In the genomic region with DNA sequence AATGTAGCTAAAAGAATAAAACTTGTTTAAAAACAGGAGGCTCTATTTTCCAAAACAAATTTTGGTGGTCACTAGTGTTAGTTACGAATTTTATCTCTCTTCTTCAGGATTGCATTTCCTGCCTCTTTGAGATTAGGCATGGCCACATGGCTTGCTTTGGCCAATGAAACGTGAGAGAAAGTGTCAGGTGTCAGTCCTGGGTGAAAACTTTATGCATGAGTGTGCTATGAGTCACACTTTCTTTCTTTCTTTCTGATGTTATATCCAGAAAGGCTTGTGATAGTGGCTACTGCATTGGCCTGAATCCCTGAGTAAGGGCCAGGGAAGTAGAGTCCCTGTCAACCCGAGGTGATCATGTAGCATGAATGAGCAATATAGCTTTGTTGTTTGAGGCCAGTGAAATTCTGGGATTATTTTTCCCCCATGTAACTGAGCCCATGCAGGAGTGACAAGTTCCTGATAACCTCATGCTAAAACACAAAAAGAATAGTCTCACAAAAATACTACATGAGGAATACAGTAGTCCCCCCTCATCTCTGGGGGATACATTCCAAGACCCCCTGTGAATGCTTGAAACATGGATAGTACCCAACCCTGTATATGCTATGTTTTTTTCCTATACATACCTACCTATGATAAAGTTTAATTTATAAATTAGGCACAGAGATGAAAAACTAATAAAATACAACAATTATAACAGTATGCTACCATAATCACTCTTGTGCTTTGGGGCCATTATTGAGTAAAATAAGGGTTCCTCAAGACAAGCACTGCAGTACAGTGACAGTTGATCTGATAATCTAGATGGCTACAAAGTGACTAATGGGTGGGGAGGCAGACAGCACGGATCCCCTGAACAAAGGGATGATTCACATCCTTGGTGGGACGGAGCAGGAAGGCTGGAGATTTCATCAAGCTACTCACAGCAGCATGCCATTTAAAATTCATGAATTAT, we compare ENCODE assay signal across 9 cellular contexts.
DNase-seq lines count a peak whose midpoint lies in the region; ATAC-seq and TF ChIP-seq lines count a peak whose summit lies in the region.
"Had no signal": no experiment of that assay in that cellular context is flagged by ENCODE, and none has a peak within 500 bp of the region (broad histone marks: within the 10 kb centered on the region; RNA-seq: fewer than 3 reads in every experiment).

No MANE protein-coding gene starts in this region.

- intact Hi-C loops in PC-3 (cut with micrococcal nuclease) (loop anchor here (1.0 kb wide), 1 partner anchor 8 kb away; no protein-coding TSS in a partner anchor), colonic mucosa (cut with DNase I) (no loop called here)

- peaks cover 4% of the 10 kb centered on the region for H3K36me3 Mint-ChIP-seq in endodermal cell (ENCODE audit: low read depth)

- H3K4me3 Mint-ChIP-seq in endodermal cell, result no peak overlapping the region
- H3K4me3 Mint-ChIP-seq: activated naive CD8-positive, alpha-beta T cell treated with anti-CD3 and anti-CD28 coated beads, Interleukin-2, amount 10 ng/mL, durations not matched to agents 7 days and 5 days had no signal

- H4K20me1 ChIP-seq in PC-3 (ENCODE audit: low read length), result no peaks in the 10 kb centered on the region

- DNase-seq in activated naive CD4-positive, alpha-beta T cell treated with Interleukin-2 at 50 U/mL for 16 hours, result peak; percentile 25
- no peak for DNase-seq in activated naive CD4-positive, alpha-beta T cell (lab: John Stamatoyannopoulos, UW)
- peak; percentile 96 for DNase-seq in PC-3
- DNase-seq in endodermal cell, result peak; percentile 62
- peak; percentile 42 for DNase-seq in stimulated activated CD8-positive, alpha-beta memory T cell treated with anti-CD3 and anti-CD28 coated beads, Interleukin-4, amount 100 ng/mL, for 48 hours
- no peak for DNase-seq in colonic mucosa
- no peak for DNase-seq in left lobe of liver (ENCODE audit: low spot score)
- DNase-seq: activated naive CD8-positive, alpha-beta T cell treated with anti-CD3 and anti-CD28 coated beads, Interleukin-2, amount 10 ng/mL, durations not matched to agents 7 days and 5 days had no signal

- no peak overlapping the region for H3K27ac Mint-ChIP-seq in endodermal cell
- H3K27ac Mint-ChIP-seq: activated naive CD8-positive, alpha-beta T cell treated with anti-CD3 and anti-CD28 coated beads, Interleukin-2, amount 10 ng/mL, durations not matched to agents 7 days and 5 days had no signal

- TSS peak; percentile 88 for BruUV-seq in PC-3 (replicated peaks; lab: Mats Ljungman, UMichigan)

- ATAC-seq in HG02981 (IDR thresholded peaks at IDR 0.05; ENCODE audit: unreplicated experiment), result peak; percentile 76
- peak; percentile 95 for ATAC-seq in PC-3
- ATAC-seq in left lobe of liver, result no peak

- CTCF ChIA-PET in PC-3 (lab: Charles Lee), result interaction anchor here (0.6 kb wide), 1 partner anchor 111 kb away, joined by 3 read pairs; no protein-coding TSS in a partner anchor

- H3K4me1 Mint-ChIP-seq in endodermal cell, result peaks cover 6% of the 10 kb centered on the region

- peak overlapping the region; percentile 77 for H3K4me2 ChIP-seq in PC-3 (ENCODE audit: low read length)

- H3K9me3 Mint-ChIP-seq in endodermal cell, result peaks cover 6% of the 10 kb centered on the region

- 73 to 81% methylated on average over 2 to 5 of the region's 5 CpGs for WGBS in endodermal cell (ENCODE audit: insufficient coverage in 1 of 2, insufficient read length in 1 of 2), 2 experiments

- H3K36me3 ChIP-seq in PC-3 (ENCODE audit: low read depth, low read length) (no peaks in the 10 kb centered on the region), endodermal cell (ENCODE audit: control insufficient read depth, insufficient read depth, low read length) (no peaks in the 10 kb centered on the region), colonic mucosa (no peaks in the 10 kb centered on the region)

- peak overlapping the region; percentile 96 for H3K27ac ChIP-seq in PC-3 (ENCODE audit: low read length)
- no peak overlapping the region for H3K27ac ChIP-seq in endodermal cell (ENCODE audit: low read depth, low read length)
- H3K27ac ChIP-seq in colonic mucosa, result no peak overlapping the region

- no peaks in the 10 kb centered on the region for H3K9me2 ChIP-seq in PC-3 (replicated peaks; ENCODE audit: low read length)

- H3K27me3 ChIP-seq in PC-3 (ENCODE audit: low read length) (no peaks in the 10 kb centered on the region), endodermal cell (ENCODE audit: control insufficient read depth, insufficient read depth, low read length, poor library complexity, severe bottlenecking) (no peaks in the 10 kb centered on the region), colonic mucosa (no peaks in the 10 kb centered on the region)

- H3K9ac ChIP-seq in PC-3 (ENCODE audit: low read length), result peak overlapping the region; percentile 68
- H3K9ac ChIP-seq in endodermal cell (ENCODE audit: extremely low read depth, low read length, poor library complexity, severe bottlenecking), result no peak overlapping the region
- no peak overlapping the region for H3K9ac ChIP-seq in colonic mucosa (ENCODE audit: low read depth in 2 of 2, low read length in 2 of 2)

- H3K4me3 ChIP-seq in PC-3 (ENCODE audit: low read length) (peak overlapping the region; percentile 33; the same call in 1 of the 2 replicates), endodermal cell (ENCODE audit: low read length) (no peak overlapping the region), colonic mucosa (no peak overlapping the region)

- no peak overlapping the region for H2AFZ ChIP-seq in PC-3 (ENCODE audit: low read length)

- peaks cover 27% of the 10 kb centered on the region for H3K4me1 ChIP-seq in PC-3 (ENCODE audit: insufficient read depth, low read length)
- no peaks in the 10 kb centered on the region for H3K4me1 ChIP-seq in endodermal cell (ENCODE audit: control insufficient read depth, insufficient read depth, low read length)
- H3K4me1 ChIP-seq in colonic mucosa, result no peaks in the 10 kb centered on the region

- no peaks in the 10 kb centered on the region for H3K9me3 ChIP-seq in PC-3 (ENCODE audit: low read length)
- H3K9me3 ChIP-seq in endodermal cell (ENCODE audit: control insufficient read depth, low read length), result peaks cover 7% of the 10 kb centered on the region
- H3K9me3 ChIP-seq in colonic mucosa, result no peaks in the 10 kb centered on the region

- no peaks in the 10 kb centered on the region for H3K79me2 ChIP-seq in PC-3 (ENCODE audit: low read length)

- no peak for TF ChIP-seq CTCF in PC-3 (conservative IDR thresholded peaks at IDR 0.05; ENCODE audit: low read depth, low read length)
- no peak for TF ChIP-seq CTCF in endodermal cell (conservative IDR thresholded peaks at IDR 0.05)
- TF ChIP-seq CTCF in colonic mucosa (IDR thresholded peaks at IDR 0.05), result no peak

- H3K27me3 Mint-ChIP-seq in endodermal cell (ENCODE audit: insufficient read depth), result no peaks in the 10 kb centered on the region
- H3K27me3 Mint-ChIP-seq: activated naive CD8-positive, alpha-beta T cell treated with anti-CD3 and anti-CD28 coated beads, Interleukin-2, amount 10 ng/mL, durations not matched to agents 7 days and 5 days had no signal

- POLR2A ChIA-PET in PC-3 (lab: Charles Lee; ENCODE audit: unreplicated experiment), result interaction anchor here (0.7 kb wide), 1 partner anchor 58 kb away, joined by 3 read pairs; no protein-coding TSS in a partner anchor

- H3F3A ChIP-seq in PC-3 (ENCODE audit: low read length, unreplicated experiment), result peaks cover 5% of the 10 kb centered on the region

Comparison
In these comparisons a context has a peak if more than half of its experiments do, and no peak if none do; other contexts are left out.
1. DNase-seq: peak in activated naive CD4-positive, alpha-beta T cell treated with Interleukin-2 at 50 U/mL for 16 hours (single experiment), PC-3 (single experiment), endodermal cell (single experiment) and stimulated activated CD8-positive, alpha-beta memory T cell treated with anti-CD3 and anti-CD28 coated beads, Interleukin-4, amount 100 ng/mL, for 48 hours (single experiment); none in activated naive CD4-positive, alpha-beta T cell (0 of 4), colonic mucosa (single experiment) and left lobe of liver (single experiment).